Comparison of ENCODE assay signal across 9 cellular contexts in the genomic region with DNA sequence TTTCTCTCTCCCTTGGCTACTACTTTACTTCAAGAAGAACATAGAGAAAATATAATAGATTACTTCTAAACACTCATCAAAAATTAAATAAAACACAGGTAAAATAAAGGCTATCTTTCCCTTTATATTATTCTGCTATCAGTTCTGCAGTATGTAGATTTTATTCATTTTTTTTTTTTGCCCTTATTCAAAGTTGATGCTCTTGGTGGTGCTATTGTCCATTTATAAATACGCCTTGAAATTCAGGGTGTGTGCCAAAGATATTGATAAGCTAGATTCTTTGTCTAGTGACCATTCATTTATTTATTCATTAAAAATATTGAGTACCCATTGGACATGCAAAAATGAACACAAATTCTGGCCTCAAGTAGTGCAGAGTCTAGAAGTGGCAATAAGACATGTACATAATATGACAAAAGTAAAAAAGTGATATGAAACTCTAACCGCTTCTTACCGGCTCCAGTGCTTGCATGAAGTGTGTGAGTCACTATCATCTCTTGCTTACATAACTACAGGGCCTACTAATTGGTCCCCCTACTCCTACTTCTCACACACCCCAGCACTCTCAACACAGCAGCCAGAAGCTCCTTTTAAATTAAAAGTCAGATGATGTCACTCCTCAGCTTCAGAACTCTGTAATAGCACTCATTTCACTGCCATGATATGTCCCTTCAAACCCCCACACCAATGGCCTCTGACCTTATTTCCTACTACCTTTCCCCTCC.
DNase-seq lines count a peak whose midpoint lies in the region; ATAC-seq and TF ChIP-seq lines count a peak whose summit lies in the region.
"Had no signal": no experiment of that assay in that cellular context is flagged by ENCODE, and none has a peak within 500 bp of the region (broad histone marks: within the 10 kb centered on the region; RNA-seq: fewer than 3 reads in every experiment).

No MANE protein-coding gene starts in this region.

- 76% methylated on average over 3 of the region's 3 CpGs for WGBS in SK-N-SH (ENCODE audit: low lambda C conversion rate)
- 70 to 81% (median 77%) methylated on average over 3 of the region's 3 CpGs for WGBS in adrenal gland, 4 donors
- WGBS in prostate gland, result 79% methylated on average over 3 of the region's 3 CpGs

- no peaks in the 10 kb centered on the region for H3F3A ChIP-seq in SK-N-SH (replicated peaks; ENCODE audit: insufficient read depth)

- H3K36me3 ChIP-seq in SK-N-SH (replicated peaks in 1 of 2; ENCODE audit: control insufficient read depth in 1 of 2, insufficient read depth in 2 of 2, low read length in 1 of 2) (no peaks in the 10 kb centered on the region), upper lobe of right lung (no peaks in the 10 kb centered on the region), vagina (no peaks in the 10 kb centered on the region), adrenal gland (replicated peaks in 1 of 2) (no peaks in the 10 kb centered on the region), prostate gland (no peaks in the 10 kb centered on the region)
- H3K36me3 ChIP-seq: cardiac muscle cell had no signal

- H3K4me3 ChIP-seq in SK-N-SH (ENCODE audit: low read depth in 2 of 2, low read length in 1 of 2) (no peak overlapping the region), upper lobe of right lung (no peak overlapping the region), vagina (no peak overlapping the region), adrenal gland (no peak overlapping the region), prostate gland (no peak overlapping the region)
- H3K4me3 ChIP-seq: cardiac muscle cell had no signal

- H3K9me2 ChIP-seq in SK-N-SH, result no peaks in the 10 kb centered on the region

- H3K27me3 ChIP-seq in SK-N-SH (ENCODE audit: insufficient read depth), result no peaks in the 10 kb centered on the region
- no peaks in the 10 kb centered on the region for H3K27me3 ChIP-seq in upper lobe of right lung
- no peaks in the 10 kb centered on the region for H3K27me3 ChIP-seq in vagina
- no peaks in the 10 kb centered on the region for H3K27me3 ChIP-seq in adrenal gland
- no peaks in the 10 kb centered on the region for H3K27me3 ChIP-seq in prostate gland (replicated peaks; ENCODE audit: insufficient read depth)
- H3K27me3 ChIP-seq: cardiac muscle cell had no signal

- TF ChIP-seq POLR2A in vagina (IDR thresholded peaks at IDR 0.05) (no peak), adrenal gland (IDR thresholded peaks at IDR 0.05) (no peak), prostate gland (IDR thresholded peaks at IDR 0.05) (no peak)

- TF ChIP-seq RAD21 in SK-N-SH (IDR thresholded peaks at IDR 0.05; ENCODE audit: low read length), result peak; percentile 36; the same call in 1 of the 2 replicates

- POLR2A ChIA-PET in SK-N-SH (lab: Yijun Ruan, JAX), result no interaction called here

- no peak overlapping the region for H3K9ac ChIP-seq in SK-N-SH

- CTCF ChIA-PET in SK-N-SH (lab: Yijun Ruan, JAX), result interaction anchor here (0.6 to 4.2 kb wide), 6 partner anchors 10 to 690 kb away, joined by 3 to 34 read pairs (median 3); no protein-coding TSS in a partner anchor

- no peak for TF ChIP-seq EP300 in SK-N-SH (IDR thresholded peaks at IDR 0.05; ENCODE audit: borderline replicate concordance in 1 of 2, low read depth in 1 of 2, low read length in 1 of 2)

- no peaks in the 10 kb centered on the region for H3K79me2 ChIP-seq in SK-N-SH (ENCODE audit: insufficient read depth)

- ATAC-seq in SK-N-SH treated with all-trans-retinoic acid at 6 μM for 48 hours (no peak), HG03108 (IDR thresholded peaks at IDR 0.05; ENCODE audit: unreplicated experiment) (peak; percentile 81), upper lobe of right lung (peak; percentile 85)

- H3K27ac ChIP-seq in SK-N-SH (ENCODE audit: low read depth in 2 of 2, low read length in 1 of 2), result no peak overlapping the region
- H3K27ac ChIP-seq in upper lobe of right lung, result no peak overlapping the region
- no peak overlapping the region for H3K27ac ChIP-seq in vagina
- no peak overlapping the region for H3K27ac ChIP-seq in adrenal gland
- no peak overlapping the region for H3K27ac ChIP-seq in prostate gland
- H3K27ac ChIP-seq: cardiac muscle cell had no signal

- H2AFZ ChIP-seq in SK-N-SH (ENCODE audit: low read depth), result no peak overlapping the region

- TF ChIP-seq CTCF in SK-N-SH (IDR thresholded peaks at IDR 0.05) (no peak), upper lobe of right lung (IDR thresholded peaks at IDR 0.05) (no peak), vagina (IDR thresholded peaks at IDR 0.05) (no peak), adrenal gland (IDR thresholded peaks at IDR 0.05) (no peak), prostate gland (IDR thresholded peaks at IDR 0.05) (no peak)

- no peaks in the 10 kb centered on the region for H4K20me1 ChIP-seq in SK-N-SH (ENCODE audit: insufficient read depth)

- DNase-seq in SK-N-SH (no peak), OCI-M1 (lab: John Stamatoyannopoulos, UW) (peak; percentile 43), upper lobe of right lung (no peak), vagina (ENCODE audit: extremely low spot score in 2 of 2) (no peak), adrenal gland (no peak), prostate gland (ENCODE audit: low spot score) (no peak)

- H3K4me2 ChIP-seq in SK-N-SH, result no peak overlapping the region

- no peaks in the 10 kb centered on the region; a peak in 1 of 4 replicates for H3K4me1 ChIP-seq in SK-N-SH (ENCODE audit: control insufficient read depth in 1 of 2, insufficient read depth in 2 of 2, low read depth in 1 of 2, low read length in 1 of 2)
- no peaks in the 10 kb centered on the region for H3K4me1 ChIP-seq in upper lobe of right lung
- no peaks in the 10 kb centered on the region for H3K4me1 ChIP-seq in vagina
- no peaks in the 10 kb centered on the region for H3K4me1 ChIP-seq in adrenal gland (replicated peaks in 1 of 2)
- no peaks in the 10 kb centered on the region for H3K4me1 ChIP-seq in prostate gland (replicated peaks)

- no peaks in the 10 kb centered on the region for H3K9me3 ChIP-seq in SK-N-SH
- no peaks in the 10 kb centered on the region for H3K9me3 ChIP-seq in upper lobe of right lung
- H3K9me3 ChIP-seq in vagina, result no peaks in the 10 kb centered on the region
- no peaks in the 10 kb centered on the region for H3K9me3 ChIP-seq in adrenal gland (replicated peaks in 1 of 3)
- H3K9me3 ChIP-seq in prostate gland, result no peaks in the 10 kb centered on the region

- intact Hi-C loops in upper lobe of right lung (cut with DNase I) (no loop called here), vagina (cut with DNase I) (no loop called here), adrenal gland (cut with DNase I) (loop anchor here (5.0 to 10.0 kb wide), 3 partner anchors 542 to 685 kb away; no protein-coding TSS in a partner anchor), prostate gland (cut with DNase I) (no loop called here)

TF ChIP-seq in SK-N-SH, 30 proteins besides CTCF, POLR2A, EP300 and RAD21 (continues in another document):
- TF ChIP-seq EZH2phosphoT487 (IDR thresholded peaks at IDR 0.05; ENCODE audit: borderline replicate concordance, low read depth), result no peak
- no peak for TF ChIP-seq SIN3A (IDR thresholded peaks at IDR 0.05; ENCODE audit: borderline replicate concordance, low read depth, low read length)
- TF ChIP-seq, protein P1, sequence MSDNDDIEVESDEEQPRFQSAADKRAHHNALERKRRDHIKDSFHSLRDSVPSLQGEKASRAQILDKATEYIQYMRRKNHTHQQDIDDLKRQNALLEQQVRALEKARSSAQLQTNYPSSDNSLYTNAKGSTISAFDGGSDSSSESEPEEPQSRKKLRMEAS (IDR thresholded peaks at IDR 0.05; ENCODE audit: low read depth), result no peak
- TF ChIP-seq TCF12 (IDR thresholded peaks at IDR 0.05), result no peak
- TF ChIP-seq, protein P2, sequence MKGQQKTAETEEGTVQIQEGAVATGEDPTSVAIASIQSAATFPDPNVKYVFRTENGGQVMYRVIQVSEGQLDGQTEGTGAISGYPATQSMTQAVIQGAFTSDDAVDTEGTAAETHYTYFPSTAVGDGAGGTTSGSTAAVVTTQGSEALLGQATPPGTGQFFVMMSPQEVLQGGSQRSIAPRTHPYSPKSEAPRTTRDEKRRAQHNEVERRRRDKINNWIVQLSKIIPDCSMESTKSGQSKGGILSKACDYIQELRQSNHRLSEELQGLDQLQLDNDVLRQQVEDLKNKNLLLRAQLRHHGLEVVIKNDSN (IDR thresholded peaks at IDR 0.05; ENCODE audit: borderline replicate concordance, low read depth), result no peak
- TF ChIP-seq RCOR1 (IDR thresholded peaks at IDR 0.05; ENCODE audit: low read length), result no peak
- no peak for TF ChIP-seq TEAD4 (IDR thresholded peaks at IDR 0.05; ENCODE audit: borderline replicate concordance, insufficient read depth)
- no peak for TF ChIP-seq FOSL2 (IDR thresholded peaks at IDR 0.05; ENCODE audit: borderline replicate concordance, low read depth)

TF ChIP-seq in SK-N-SH treated with all-trans-retinoic acid at 6 μM for 48 hours, 23 proteins besides CTCF, POLR2A, EP300 and RAD21:
- TF ChIP-seq ZFP3 (CRISPR knock-in tag; IDR thresholded peaks at IDR 0.05) (no peak), CSDC2 (CRISPR knock-in tag; IDR thresholded peaks at IDR 0.05) (no peak), ZNF70 (CRISPR knock-in tag; IDR thresholded peaks at IDR 0.05) (no peak), ZFP30 (CRISPR knock-in tag; IDR thresholded peaks at IDR 0.05) (no peak)
- TF ChIP-seq, protein P3, sequence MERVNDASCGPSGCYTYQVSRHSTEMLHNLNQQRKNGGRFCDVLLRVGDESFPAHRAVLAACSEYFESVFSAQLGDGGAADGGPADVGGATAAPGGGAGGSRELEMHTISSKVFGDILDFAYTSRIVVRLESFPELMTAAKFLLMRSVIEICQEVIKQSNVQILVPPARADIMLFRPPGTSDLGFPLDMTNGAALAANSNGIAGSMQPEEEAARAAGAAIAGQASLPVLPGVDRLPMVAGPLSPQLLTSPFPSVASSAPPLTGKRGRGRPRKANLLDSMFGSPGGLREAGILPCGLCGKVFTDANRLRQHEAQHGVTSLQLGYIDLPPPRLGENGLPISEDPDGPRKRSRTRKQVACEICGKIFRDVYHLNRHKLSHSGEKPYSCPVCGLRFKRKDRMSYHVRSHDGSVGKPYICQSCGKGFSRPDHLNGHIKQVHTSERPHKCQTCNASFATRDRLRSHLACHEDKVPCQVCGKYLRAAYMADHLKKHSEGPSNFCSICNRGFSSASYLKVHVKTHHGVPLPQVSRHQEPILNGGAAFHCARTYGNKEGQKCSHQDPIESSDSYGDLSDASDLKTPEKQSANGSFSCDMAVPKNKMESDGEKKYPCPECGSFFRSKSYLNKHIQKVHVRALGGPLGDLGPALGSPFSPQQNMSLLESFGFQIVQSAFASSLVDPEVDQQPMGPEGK (CRISPR knock-in tag; IDR thresholded peaks at IDR 0.05; ENCODE audit: borderline replicate concordance), result no peak

Comparison
In these comparisons a context has a peak if more than half of its experiments do, and no peak if none do; other contexts are left out.
1. intact Hi-C loops: an anchor here in adrenal gland (5.0 to 10.0 kb wide); none called in upper lobe of right lung, vagina and prostate gland.